8 cellular contexts compared by ENCODE assay signal in the genomic region with DNA sequence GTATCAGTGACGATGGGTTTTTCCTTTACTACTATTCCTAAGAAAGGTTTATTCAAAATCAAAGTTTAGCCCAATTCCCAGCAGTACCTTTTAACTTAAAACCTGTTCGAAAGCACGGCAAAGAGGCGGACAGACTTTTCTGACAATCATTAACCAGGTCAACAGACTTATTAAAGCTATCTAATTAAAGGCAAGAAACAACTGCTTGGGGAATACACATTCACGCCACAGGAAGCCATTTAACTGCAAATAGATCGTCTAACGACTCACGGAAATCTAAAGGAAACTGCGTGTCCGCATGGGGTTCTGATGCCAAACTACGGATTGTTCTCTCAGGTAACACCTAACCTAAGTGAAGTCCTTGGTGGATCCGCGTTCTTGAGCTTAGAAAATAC. TPM values are rescaled to one million over a fixed set of nuclear protein-coding genes. Genes with fewer than 3 reads are reported as not detected.
DNase-seq lines count a peak whose midpoint lies in the region; ATAC-seq and TF ChIP-seq lines count a peak whose summit lies in the region.

No MANE protein-coding gene starts in this region.

- TF ChIP-seq RAD21 in liver (IDR thresholded peaks at IDR 0.05) = no peak

- H3K27ac Mint-ChIP-seq in CD4-positive, alpha-beta memory T cell = peak overlapping the region; percentile 87 to 99 (median 97)

- ATAC-seq in GM19452 (IDR thresholded peaks at IDR 0.05; ENCODE audit: unreplicated experiment) (peak; percentile 14), HG03565 (IDR thresholded peaks at IDR 0.05; ENCODE audit: unreplicated experiment) (peak; percentile 2)

- TF ChIP-seq CTCF in astrocyte of the cerebellum (IDR thresholded peaks at IDR 0.05; ENCODE audit: low read depth, low read length, missing control alignments) (no peak), liver (IDR thresholded peaks at IDR 0.05; ENCODE audit: low read depth, low read length, missing input control) (no peak), transverse colon (IDR thresholded peaks at IDR 0.05) (peak in 1 of 5 experiments; percentile 56)

- peaks cover 0 to 1% (median 0%) of the 10 kb centered on the region in 8 donors for H3K9me3 Mint-ChIP-seq in CD4-positive, alpha-beta memory T cell

- peak overlapping the region; percentile 98 to 99 for H3K4me3 ChIP-seq in CD4-positive, alpha-beta memory T cell (ENCODE audit: low read length in 2 of 2)
- H3K4me3 ChIP-seq in astrocyte of the cerebellum (ENCODE audit: low read depth, low read length) (peak overlapping the region; percentile 74), liver (ENCODE audit: low read depth in 1 of 3, low read length in 3 of 3) (peak overlapping the region; percentile 87 to 91 (median 88)), transverse colon (peak overlapping the region; percentile 23 to 81 (median 72))

- TF ChIP-seq EP300 in transverse colon (IDR thresholded peaks at IDR 0.05; ENCODE audit: low read depth) = no peak

- POLR2A ChIA-PET in CD4-positive, alpha-beta memory T cell (lab: Charles Lee; ENCODE audit: partially characterized antibody) = interaction anchor here (0.6 to 3.3 kb wide), 20 partner anchors 9 to 375 kb away, joined by 3 to 59 read pairs (median 5); partner anchors contain the start of genes MYOZ2 and SEC24D

- H3K36me3 ChIP-seq in CD4-positive, alpha-beta memory T cell (ENCODE audit: insufficient read depth, low read length) = no peaks in the 10 kb centered on the region
- H3K36me3 ChIP-seq in liver (ENCODE audit: control insufficient read depth in 4 of 4, insufficient read depth in 3 of 4, low read depth in 1 of 4, low read length in 3 of 4) (no peaks in the 10 kb centered on the region), transverse colon (no peaks in the 10 kb centered on the region)

- under 1% methylated on average over 13 of the region's 13 CpGs for WGBS in liver
- 0 to 4% methylated on average over 10 to 13 of the region's 13 CpGs for WGBS in transverse colon (ENCODE audit: low coverage in 1 of 2), 2 donors

- peaks cover 0 to 12% of the 10 kb centered on the region in 2 donors for H3K36me3 Mint-ChIP-seq in CD4-positive, alpha-beta memory T cell

- H3K4me1 ChIP-seq in CD4-positive, alpha-beta memory T cell (ENCODE audit: insufficient read depth, low read length) = peaks cover 25% of the 10 kb centered on the region
- H3K4me1 ChIP-seq in liver (ENCODE audit: control insufficient read depth in 4 of 4, insufficient read depth in 4 of 4, low read length in 3 of 4) (peaks cover 0 to 11% (median 8%) of the 10 kb centered on the region in 4 donors), transverse colon (peaks cover 0 to 35% (median 14%) of the 10 kb centered on the region in 4 donors)

- no peak for TF ChIP-seq POLR2A in transverse colon (IDR thresholded peaks at IDR 0.05)

- no peaks in the 10 kb centered on the region for H3K27me3 ChIP-seq in CD4-positive, alpha-beta memory T cell (ENCODE audit: insufficient read depth, low read length)
- H3K27me3 ChIP-seq in liver (ENCODE audit: control insufficient read depth in 4 of 4, insufficient read depth in 4 of 4, low read length in 3 of 4) (no peaks in the 10 kb centered on the region), transverse colon (no peaks in the 10 kb centered on the region)

- no peak for DNase-seq in CD4-positive, alpha-beta memory T cell
- no peak for DNase-seq in astrocyte of the cerebellum (ENCODE audit: low read depth)
- DNase-seq in transverse colon = no peak
- DNase-seq in DMS 273 (lab: John Stamatoyannopoulos, UW; ENCODE audit: unreplicated experiment) = no peak
- DNase-seq in SHP77 treated with DMSO at 0.1 percent for 48 hours (lab: John Stamatoyannopoulos, UW) = no peak

- no peaks in the 10 kb centered on the region for H3K9me3 ChIP-seq in CD4-positive, alpha-beta memory T cell (ENCODE audit: control insufficient read depth in 1 of 2, low read length in 2 of 2)
- H3K9me3 ChIP-seq in liver (ENCODE audit: control insufficient read depth in 4 of 4, low read length in 3 of 4) (no peaks in the 10 kb centered on the region), transverse colon (no peaks in the 10 kb centered on the region)

- CTCF ChIA-PET in CD4-positive, alpha-beta memory T cell (lab: Charles Lee; ENCODE audit: partially characterized antibody) = interaction anchor here (0.9 to 3.0 kb wide), 6 partner anchors 55 to 171 kb away, joined by 3 to 22 read pairs (median 8); a partner anchor contains a TSS

- H3K4me3 Mint-ChIP-seq in CD4-positive, alpha-beta memory T cell = peak overlapping the region; percentile 93 to 99 (median 96)

- intact Hi-C loops in CD4-positive, alpha-beta memory T cell (cut with micrococcal nuclease) = loop anchor here (1.0 to 10.0 kb wide), 10 partner anchors 75 to 933 kb away; partner anchors contain the start of genes MAD2L1, MYOZ2, PDE5A and SEC24D
- intact Hi-C loops in transverse colon (cut with DNase I; ENCODE audit: low total_unique reads) = loop anchor here (1.0 to 10.0 kb wide), 2 partner anchors 171 to 227 kb away; no protein-coding TSS in a partner anchor

- H3K9ac ChIP-seq in liver (ENCODE audit: low read depth in 1 of 2, low read length in 2 of 2) = peak overlapping the region; percentile 83 to 86

- peak overlapping the region; percentile 75 for H3K27ac ChIP-seq in CD4-positive, alpha-beta memory T cell (ENCODE audit: low read depth, low read length)
- H3K27ac ChIP-seq in liver (ENCODE audit: low read depth in 1 of 2, low read length in 2 of 2) = peak overlapping the region; percentile 96 to 97
- peak overlapping the region; percentile 95 to 97 (median 96) for H3K27ac ChIP-seq in transverse colon

- H3K27me3 Mint-ChIP-seq in CD4-positive, alpha-beta memory T cell = no peaks in the 10 kb centered on the region

- in situ Hi-C loops in astrocyte of the cerebellum (cut with HindIII; ENCODE audit: low sequenced_read_pairs) (no loop called here), transverse colon (cut with MboI; ENCODE audit: low pct_ligation_motif_present in 1 of 4, low pct_unique_long_range_greater_than_20kb in 1 of 4, low sequenced_read_pairs in 3 of 4) (no loop called here)

- peaks cover 15 to 36% (median 25%) of the 10 kb centered on the region in 4 donors for H3K4me1 Mint-ChIP-seq in CD4-positive, alpha-beta memory T cell

TF ChIP-seq in liver, 16 proteins besides CTCF, POLR2A, EP300 and RAD21 (continues in another document):
- no peak for TF ChIP-seq YY1 (IDR thresholded peaks at IDR 0.05)
- TF ChIP-seq FOXA1 (IDR thresholded peaks at IDR 0.05) = no peak
- TF ChIP-seq FOXA2 (IDR thresholded peaks at IDR 0.05) = no peak
- TF ChIP-seq, protein P1, sequence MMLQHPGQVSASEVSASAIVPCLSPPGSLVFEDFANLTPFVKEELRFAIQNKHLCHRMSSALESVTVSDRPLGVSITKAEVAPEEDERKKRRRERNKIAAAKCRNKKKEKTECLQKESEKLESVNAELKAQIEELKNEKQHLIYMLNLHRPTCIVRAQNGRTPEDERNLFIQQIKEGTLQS (IDR thresholded peaks at IDR 0.05) = no peak
- TF ChIP-seq, protein P2, sequence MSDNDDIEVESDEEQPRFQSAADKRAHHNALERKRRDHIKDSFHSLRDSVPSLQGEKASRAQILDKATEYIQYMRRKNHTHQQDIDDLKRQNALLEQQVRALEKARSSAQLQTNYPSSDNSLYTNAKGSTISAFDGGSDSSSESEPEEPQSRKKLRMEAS (IDR thresholded peaks at IDR 0.05) = no peak
- no peak for TF ChIP-seq HNF4G (IDR thresholded peaks at IDR 0.05)
- TF ChIP-seq JUND (IDR thresholded peaks at IDR 0.05) = no peak
- TF ChIP-seq GABPA (IDR thresholded peaks at IDR 0.05 in 1 of 2, conservative IDR thresholded peaks at IDR 0.05 in 1 of 2) = no peak
- no peak for TF ChIP-seq HNF4A (conservative IDR thresholded peaks at IDR 0.05)
- no peak for TF ChIP-seq TAF1 (conservative IDR thresholded peaks at IDR 0.05)
- no peak for TF ChIP-seq NR2F2 (IDR thresholded peaks at IDR 0.05)
- no peak for TF ChIP-seq EGR1 (IDR thresholded peaks at IDR 0.05; ENCODE audit: low read depth in 2 of 2)
- TF ChIP-seq SP1 (IDR thresholded peaks at IDR 0.05) = no peak
- TF ChIP-seq ZBTB33 (IDR thresholded peaks at IDR 0.05) = no peak

RNA-seq across cellular contexts. Expression of gene USP53, which starts 0.7 kb away (rescaled TPM):
- total RNA-seq in CD4-positive, alpha-beta memory T cell = 10 to 100 TPM; 27.9 to 28.9 TPM
- polyA plus RNA-seq in CD4-positive, alpha-beta memory T cell = 10 to 100 TPM in 1 of 2 donors, 1 to 10 TPM in 1; 5.3 to 15.0 TPM
- total RNA-seq in liver = 10 to 100 TPM in 1 of 2 donors, 1 to 10 TPM in 1; 4.7 to 20.7 TPM
- 1 to 10 TPM; 5.4 to 6.4 TPM for polyA plus RNA-seq in liver
- total RNA-seq in transverse colon = 100 to 1,000 TPM in 2 of 4 donors, 10 to 100 TPM in 2; 71.4 to 165 (median 98.5) TPM
